10 cellular contexts compared by ENCODE assay signal in genomic region chr19:38679839-38680238, GRCh38. TPM values are rescaled to one million over a fixed set of nuclear protein-coding genes. Genes with fewer than 3 reads are reported as not detected.
DNase-seq lines count a peak whose midpoint lies in the region; ATAC-seq and TF ChIP-seq lines count a peak whose summit lies in the region.
"Had no signal": no experiment of that assay in that cellular context is flagged by ENCODE, and none has a peak within 500 bp of the region (broad histone marks: within the 10 kb centered on the region; RNA-seq: fewer than 3 reads in every experiment).

No MANE protein-coding gene starts in this region.

- no peak overlapping the region for H3K4ac ChIP-seq in mesenchymal stem cell (ENCODE audit: low read depth in 1 of 2, low read length in 2 of 2)

- peak overlapping the region; percentile 83 to 90 for H3K27ac ChIP-seq in right atrium auricular region
- peak overlapping the region; percentile 82 to 99 for H3K27ac ChIP-seq in breast epithelium
- peak overlapping the region; percentile 51 for H3K27ac ChIP-seq in mesenchymal stem cell (ENCODE audit: low read length, poor library complexity, severe bottlenecking)
- peak overlapping the region; percentile 98 for H3K27ac ChIP-seq in vagina

- H2BK12ac ChIP-seq in mesenchymal stem cell (ENCODE audit: low read length in 2 of 2): no peak overlapping the region

- H2AK5ac ChIP-seq in mesenchymal stem cell (ENCODE audit: low read length, severe bottlenecking): peak overlapping the region; percentile 63

- H4K8ac ChIP-seq in mesenchymal stem cell (ENCODE audit: low read length): no peak overlapping the region

- DNase-seq in right atrium auricular region (ENCODE audit: low spot score) (no peak), Right ventricle myocardium inferior (ENCODE audit: missing footprints) (no peak), breast epithelium (ENCODE audit: low spot score in 2 of 2) (no peak), mesenchymal stem cell (peak; percentile 92), vagina (ENCODE audit: extremely low spot score in 2 of 2) (no peak), NCI-H226 (no peak), H7 (no peak)
- no peak for DNase-seq in stimulated activated CD4-positive, alpha-beta T cell treated with anti-CD3 and anti-CD28 coated beads, Interleukin-4, amount 100 ng/mL, for 1 hour
- DNase-seq: GOT3 had no signal

- no peak overlapping the region for H2BK120ac ChIP-seq in mesenchymal stem cell (ENCODE audit: low read depth, low read length)

- no peak overlapping the region for H3K18ac ChIP-seq in mesenchymal stem cell (ENCODE audit: low read depth in 1 of 2, low read length in 2 of 2)

- H3K4me1 ChIP-seq in right atrium auricular region (peaks cover 0 to 98% of the 10 kb centered on the region in 2 donors), breast epithelium (peaks cover 16 to 50% of the 10 kb centered on the region in 2 donors), mesenchymal stem cell (ENCODE audit: control insufficient read depth, insufficient read depth, low read depth, low read length) (peaks cover 55% of the 10 kb centered on the region), vagina (peaks cover 96% of the 10 kb centered on the region)

- H2BK15ac ChIP-seq in mesenchymal stem cell (ENCODE audit: low read depth, poor library complexity, severe bottlenecking): no peak overlapping the region

- no peak for TF ChIP-seq CTCF in right atrium auricular region (IDR thresholded peaks at IDR 0.05)
- TF ChIP-seq CTCF in breast epithelium (IDR thresholded peaks at IDR 0.05): no peak
- TF ChIP-seq CTCF in vagina (IDR thresholded peaks at IDR 0.05): no peak

- TF ChIP-seq POLR2A in breast epithelium (IDR thresholded peaks at IDR 0.05): no peak
- TF ChIP-seq POLR2A in vagina (IDR thresholded peaks at IDR 0.05): no peak

- H3K27me3 ChIP-seq in right atrium auricular region: no peaks in the 10 kb centered on the region
- H3K27me3 ChIP-seq in breast epithelium: no peaks in the 10 kb centered on the region
- no peaks in the 10 kb centered on the region for H3K27me3 ChIP-seq in mesenchymal stem cell (ENCODE audit: control insufficient read depth in 1 of 2, insufficient read depth in 1 of 2, low read length in 2 of 2)
- H3K27me3 ChIP-seq in vagina: no peaks in the 10 kb centered on the region
- H3K27me3 ChIP-seq in H7 (ENCODE audit: control insufficient read depth, insufficient read depth, low read length): no peaks in the 10 kb centered on the region

- H3K79me1 ChIP-seq in mesenchymal stem cell (replicated peaks; ENCODE audit: low read length, poor library complexity, severe bottlenecking): no peaks in the 10 kb centered on the region

- intact Hi-C loops in Right ventricle myocardium inferior (cut with DNase I) (no loop called here), breast epithelium (cut with DNase I; ENCODE audit: low total_unique reads) (no loop called here), vagina (cut with DNase I) (no loop called here)

- H3K36me3 ChIP-seq in right atrium auricular region (peaks cover 16% of the 10 kb centered on the region), breast epithelium (no peaks in the 10 kb centered on the region), mesenchymal stem cell (ENCODE audit: control insufficient read depth in 1 of 2, insufficient read depth in 2 of 2, low read depth in 1 of 2, low read length in 2 of 2) (peaks cover 6 to 57% of the 10 kb centered on the region in 2 experiments), vagina (no peaks in the 10 kb centered on the region), H7 (replicated peaks; ENCODE audit: control insufficient read depth, insufficient read depth, low read length) (peaks cover 2% of the 10 kb centered on the region)

- H3K23ac ChIP-seq in mesenchymal stem cell (ENCODE audit: low read length in 2 of 2): no peak overlapping the region

- no peak overlapping the region for H3K4me3 ChIP-seq in right atrium auricular region
- no peak overlapping the region for H3K4me3 ChIP-seq in breast epithelium
- H3K4me3 ChIP-seq in mesenchymal stem cell (ENCODE audit: insufficient read depth in 1 of 2, low read depth in 1 of 2, low read length in 2 of 2): no peak overlapping the region
- H3K4me3 ChIP-seq in vagina: no peak overlapping the region
- H3K4me3 ChIP-seq in H7 (ENCODE audit: insufficient read depth, low read depth, low read length): no peak overlapping the region

- H2AFZ ChIP-seq in mesenchymal stem cell (ENCODE audit: low read depth, low read length): no peak overlapping the region

- ATAC-seq in Right ventricle myocardium inferior: no peak
- ATAC-seq: esophagus mucosa had no signal

- no peaks in the 10 kb centered on the region for H3K9me3 ChIP-seq in right atrium auricular region
- H3K9me3 ChIP-seq in breast epithelium: no peaks in the 10 kb centered on the region
- no peaks in the 10 kb centered on the region for H3K9me3 ChIP-seq in mesenchymal stem cell (ENCODE audit: control insufficient read depth, low read length)
- H3K9me3 ChIP-seq in vagina: no peaks in the 10 kb centered on the region

- no peak overlapping the region for H3K4me2 ChIP-seq in mesenchymal stem cell (ENCODE audit: low read length, poor library complexity, severe bottlenecking)

- WGBS in mesenchymal stem cell: 46% methylated on average over 4 of the region's 4 CpGs

- H2BK5ac ChIP-seq in mesenchymal stem cell (ENCODE audit: low read depth, low read length, poor library complexity, severe bottlenecking): no peak overlapping the region

- no peak overlapping the region for H4K91ac ChIP-seq in mesenchymal stem cell (ENCODE audit: low read length)

- H3K14ac ChIP-seq in mesenchymal stem cell (ENCODE audit: low read length in 2 of 2): no peak overlapping the region

- H3K9ac ChIP-seq in mesenchymal stem cell (ENCODE audit: low read length): no peak overlapping the region

RNA-seq across cellular contexts. Expression of gene ACTN4, which starts 32.4 kb away (rescaled TPM):
- 100 to 1,000 TPM; 115 to 180 TPM for total RNA-seq in right atrium auricular region
- total RNA-seq in Right ventricle myocardium inferior: 145 TPM
- 100 to 1,000 TPM; 182 to 296 (median 269) TPM for total RNA-seq in breast epithelium
- 259 TPM for polyA plus RNA-seq in mesenchymal stem cell (2013, experiment 1 of 2)
- 250 TPM for polyA plus RNA-seq in mesenchymal stem cell (2013, experiment 2 of 2)
- 513 TPM for total RNA-seq in vagina
- total RNA-seq in H7 (2014; rRNA removed; shearing (Covaris generic)): 163 and 226 TPM in 2 replicates
